Comparison of ENCODE assay signal across 3 cellular contexts in the genomic region with DNA sequence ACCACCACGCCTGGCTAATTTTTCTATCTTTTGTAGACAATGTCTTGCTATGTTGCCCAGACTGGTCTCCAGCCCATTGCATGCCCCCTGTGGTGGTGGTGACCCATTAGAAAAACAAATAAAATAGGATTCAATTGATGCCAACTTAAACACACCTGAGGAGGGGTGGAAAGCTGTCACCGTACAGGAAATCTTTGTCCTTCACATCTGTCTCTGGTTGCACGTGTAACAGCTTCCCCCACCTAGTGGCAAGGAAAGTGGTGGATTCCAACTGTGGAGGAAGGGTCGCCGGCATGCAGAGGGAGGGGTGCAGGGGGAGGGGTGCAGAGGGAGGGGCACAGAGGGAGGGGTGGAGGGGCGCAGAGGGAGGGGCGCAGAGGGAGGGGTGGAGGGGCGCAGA.
TF ChIP-seq lines count a peak whose summit lies in the region.

No MANE protein-coding gene starts in this region.

TF ChIP-seq in SK-N-SH, 30 proteins besides CTCF, POLR2A, EP300 and RAD21 (continued from another document):
- TF ChIP-seq, protein P1, sequence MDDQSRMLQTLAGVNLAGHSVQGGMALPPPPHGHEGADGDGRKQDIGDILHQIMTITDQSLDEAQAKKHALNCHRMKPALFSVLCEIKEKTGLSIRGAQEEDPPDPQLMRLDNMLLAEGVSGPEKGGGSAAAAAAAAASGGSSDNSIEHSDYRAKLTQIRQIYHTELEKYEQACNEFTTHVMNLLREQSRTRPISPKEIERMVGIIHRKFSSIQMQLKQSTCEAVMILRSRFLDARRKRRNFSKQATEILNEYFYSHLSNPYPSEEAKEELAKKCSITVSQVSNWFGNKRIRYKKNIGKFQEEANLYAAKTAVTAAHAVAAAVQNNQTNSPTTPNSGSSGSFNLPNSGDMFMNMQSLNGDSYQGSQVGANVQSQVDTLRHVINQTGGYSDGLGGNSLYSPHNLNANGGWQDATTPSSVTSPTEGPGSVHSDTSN (IDR thresholded peaks at IDR 0.05): no peak
- no peak for TF ChIP-seq SIN3A (IDR thresholded peaks at IDR 0.05; ENCODE audit: borderline replicate concordance, low read depth, low read length)
- TF ChIP-seq MAX (IDR thresholded peaks at IDR 0.05; ENCODE audit: low read depth): no peak
- TF ChIP-seq GABPA (IDR thresholded peaks at IDR 0.05; ENCODE audit: low read depth): no peak
- no peak for TF ChIP-seq TAF1 (IDR thresholded peaks at IDR 0.05; ENCODE audit: borderline replicate concordance, low read depth, low read length)
- TF ChIP-seq FOXM1 (IDR thresholded peaks at IDR 0.05; ENCODE audit: low read depth): no peak

TF ChIP-seq in SK-N-SH treated with all-trans-retinoic acid at 6 μM for 48 hours, 23 proteins besides CTCF, POLR2A, EP300 and RAD21 (continued from another document):
- TF ChIP-seq CSRNP3 (CRISPR knock-in tag; IDR thresholded peaks at IDR 0.05) (no peak), BACH2 (CRISPR knock-in tag; IDR thresholded peaks at IDR 0.05; ENCODE audit: borderline replicate concordance) (no peak), ESRRG (CRISPR knock-in tag; IDR thresholded peaks at IDR 0.05) (no peak)
TF ChIP-seq in SK-N-SH treated with all-trans-retinoic acid at 6 μM for 48 hours: peak in this region for 0.

TF ChIP-seq in GM23338, 12 proteins besides CTCF, POLR2A, EP300 and RAD21:
- TF ChIP-seq REST (IDR thresholded peaks at IDR 0.05; ENCODE audit: unreplicated experiment) (no peak), ZNF114 (CRISPR knock-in tag; IDR thresholded peaks at IDR 0.05) (no peak), JUNB (IDR thresholded peaks at IDR 0.05; ENCODE audit: unreplicated experiment) (no peak), POLR2AphosphoS5 (IDR thresholded peaks at IDR 0.05; ENCODE audit: low read depth) (no peak)
TF ChIP-seq in GM23338: peak in this region for 0.
